In the genomic region with DNA sequence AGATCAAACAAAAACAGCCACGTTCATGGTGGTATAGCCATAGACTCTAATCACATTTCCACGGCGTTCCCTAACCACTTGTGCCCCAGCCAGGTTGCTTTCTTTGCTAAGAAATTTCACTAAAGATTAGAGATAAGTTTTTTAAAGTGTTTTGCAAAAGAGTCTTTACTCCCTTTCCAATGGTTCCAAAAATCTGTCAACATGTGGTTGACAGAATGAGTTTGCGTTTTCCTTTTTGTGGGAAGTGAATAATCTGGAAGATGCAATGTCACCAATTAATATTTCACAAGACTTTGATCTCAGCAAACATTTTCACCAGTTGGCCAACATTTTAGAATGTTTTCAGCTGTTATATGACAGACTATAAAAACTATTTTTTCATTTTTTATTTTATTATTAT, we compare ENCODE assay signal across 31 cellular contexts. TPM values are rescaled to one million over a fixed set of nuclear protein-coding genes. Genes with fewer than 3 reads are reported as not detected.
DNase-seq lines count a peak whose midpoint lies in the region; TF ChIP-seq lines count a peak whose summit lies in the region.
"Had no signal": no experiment of that assay in that cellular context is flagged by ENCODE, and none has a peak within 500 bp of the region (broad histone marks: within the 10 kb centered on the region; RNA-seq: fewer than 3 reads in every experiment).

No MANE protein-coding gene starts in this region.

- no peak overlapping the region for H2AK5ac ChIP-seq in H9 (ENCODE audit: insufficient read length, low read length)

- WGBS in H9 (ENCODE audit: extremely low coverage, insufficient read length, low lambda C conversion rate) = no CpG with 5 or more reads among the region's 4 CpGs

- no peaks in the 10 kb centered on the region for H4K20me1 ChIP-seq in H9 (ENCODE audit: control insufficient read depth, insufficient read depth, insufficient read length)

- no peak overlapping the region for H3K56ac ChIP-seq in H9 (ENCODE audit: insufficient read length, low read depth, low read length)

- H3K9me3 Mint-ChIP-seq in nephron (peaks cover 8% of the 10 kb centered on the region), H9 (no peaks in the 10 kb centered on the region), MCF 10A (ENCODE audit: unreplicated experiment) (no peaks in the 10 kb centered on the region)
- H3K9me3 Mint-ChIP-seq: activated CD4-positive, alpha-beta T cell treated with anti-CD3 and anti-CD28 coated beads, Interleukin-2, amount 10 ng/mL, durations not matched to agents 7 days and 5 days; GM23338 had no signal

- no peaks in the 10 kb centered on the region for H3K23me2 ChIP-seq in H9 (ENCODE audit: insufficient read length, low read depth, low read length, poor library complexity, severe bottlenecking)

- H4K91ac ChIP-seq in H9 (ENCODE audit: insufficient read length, low read depth, low read length) = no peak overlapping the region

- H4K8ac ChIP-seq in H9 (replicated peaks; ENCODE audit: insufficient read length, low read depth, low read length) = no peak overlapping the region

- no peak overlapping the region for H2BK120ac ChIP-seq in H9 (ENCODE audit: low read depth, low read length, poor library complexity, severe bottlenecking)

- H3K4me1 Mint-ChIP-seq in nephron (peaks cover 5% of the 10 kb centered on the region), H9 (peaks cover 3 to 7% of the 10 kb centered on the region in 2 experiments; a peak in 2 of 4 replicates), MCF 10A (ENCODE audit: insufficient read depth, unreplicated experiment) (peaks cover 20% of the 10 kb centered on the region)
- H3K4me1 Mint-ChIP-seq: activated CD4-positive, alpha-beta T cell treated with anti-CD3 and anti-CD28 coated beads, Interleukin-2, amount 10 ng/mL, durations not matched to agents 7 days and 5 days; activated CD8-positive, alpha-beta memory T cell treated with anti-CD3 and anti-CD28 coated beads, Interleukin-2, amount 10 ng/mL, durations not matched to agents 7 days and 5 days; CD4-positive, alpha-beta memory T cell; central memory CD8-positive, alpha-beta T cell; stimulated activated naive CD8-positive, alpha-beta T cell treated with anti-CD3 and anti-CD28 coated beads, Interleukin-15, amount 100 ng/mL, for 72 hours had no signal

- TF ChIP-seq CTCF in fibroblast of mammary gland (conservative IDR thresholded peaks at IDR 0.05; ENCODE audit: control insufficient read depth, insufficient read depth, low read depth, low read length) (no peak), nephron (IDR thresholded peaks at IDR 0.05; ENCODE audit: unreplicated experiment in 3 of 3) (no peak), H9 (conservative IDR thresholded peaks at IDR 0.05) (no peak), BE2C (IDR thresholded peaks at IDR 0.05; ENCODE audit: low read depth, low read length) (no peak), MCF 10A (IDR thresholded peaks at IDR 0.05; ENCODE audit: unreplicated experiment) (no peak)

- H3K27me3 ChIP-seq in H9 (ENCODE audit: insufficient read depth, low read length) (no peaks in the 10 kb centered on the region), BE2C (no peaks in the 10 kb centered on the region)
- H3K27me3 ChIP-seq: gastrocnemius medialis, sigmoid colon, tibial artery had no signal

- POLR2A ChIA-PET in MCF 10A (lab: Yijun Ruan, JAX) = no interaction called here

- H3K27ac ChIP-seq in H9 (ENCODE audit: insufficient read length, low read depth, low read length) = no peak overlapping the region
- H3K27ac ChIP-seq: dorsolateral prefrontal cortex, gastrocnemius medialis, pancreas, RWPE1, sigmoid colon, tibial artery had no signal

- no peak overlapping the region for H2BK5ac ChIP-seq in H9 (ENCODE audit: insufficient read length, low read length)

- H3K4me2 ChIP-seq in H9 (ENCODE audit: insufficient read depth, insufficient read length, low read length) = no peak overlapping the region
- H3K4me2 ChIP-seq: GM23338 had no signal

- H2BK20ac ChIP-seq in H9 (ENCODE audit: low read depth, low read length, poor library complexity, severe bottlenecking) = no peak overlapping the region

- peak overlapping the region in 2 of 3 experiments; percentile 4 to 76 for H3K27ac Mint-ChIP-seq in nephron
- H3K27ac Mint-ChIP-seq in H9 = no peak overlapping the region
- H3K27ac Mint-ChIP-seq in MCF 10A (ENCODE audit: low read depth, unreplicated experiment) = no peak overlapping the region
- H3K27ac Mint-ChIP-seq: activated CD4-positive, alpha-beta T cell treated with anti-CD3 and anti-CD28 coated beads, Interleukin-2, amount 10 ng/mL, durations not matched to agents 7 days and 5 days; activated CD8-positive, alpha-beta memory T cell treated with anti-CD3 and anti-CD28 coated beads, Interleukin-2, amount 10 ng/mL, durations not matched to agents 7 days and 5 days; activated T-cell treated with anti-CD3 and anti-CD28 coated beads, Interleukin-2, amount 50 U/mL, for 72 hours; CD4-positive, alpha-beta memory T cell; GM23338; natural killer cell treated with Interleukin-12 subunit alpha and Interleukin-12 subunit beta and Interleukin-15 and Interleukin-18, amount 100 ng/mL, for 72 hours; stimulated activated naive CD8-positive, alpha-beta T cell treated with anti-CD3 and anti-CD28 coated beads, Interleukin-15, amount 100 ng/mL, for 72 hours had no signal

- no peaks in the 10 kb centered on the region for H3K9me3 ChIP-seq in H9 (ENCODE audit: control insufficient read depth, low read depth, low read length)
- no peaks in the 10 kb centered on the region for H3K9me3 ChIP-seq in BE2C
- H3K9me3 ChIP-seq: gastrocnemius medialis, pancreas, sigmoid colon, tibial artery had no signal

- H2BK12ac ChIP-seq in H9 (ENCODE audit: insufficient read length, low read depth, low read length) = no peak overlapping the region

- no peaks in the 10 kb centered on the region for H3K36me3 Mint-ChIP-seq in nephron (ENCODE audit: low read depth)
- no peaks in the 10 kb centered on the region; a peak in 1 of 7 replicates for H3K36me3 Mint-ChIP-seq in H9 (ENCODE audit: insufficient read depth in 1 of 3, low read depth in 3 of 3)
- no peaks in the 10 kb centered on the region for H3K36me3 Mint-ChIP-seq in MCF 10A (ENCODE audit: insufficient read depth, unreplicated experiment)
- H3K36me3 Mint-ChIP-seq: activated CD8-positive, alpha-beta memory T cell treated with anti-CD3 and anti-CD28 coated beads, Interleukin-2, amount 10 ng/mL, durations not matched to agents 7 days and 5 days; CD4-positive, alpha-beta memory T cell; natural killer cell treated with Interleukin-12 subunit alpha and Interleukin-12 subunit beta and Interleukin-15 and Interleukin-18, amount 100 ng/mL, for 72 hours had no signal

- intact Hi-C loops in posterior cingulate gyrus (cut with DNase I) (no loop called here), MCF 10A (cut with micrococcal nuclease) (no loop called here)

- no peak overlapping the region for H3K18ac ChIP-seq in H9 (ENCODE audit: insufficient read length, low read depth, low read length)

- peak; percentile 76 for DNase-seq in GM04504 (ENCODE audit: low read depth)
- peak; percentile 41 for DNase-seq in RPMI7951 (ENCODE audit: low read depth)
- peak; percentile 92 for DNase-seq in fibroblast of mammary gland (ENCODE audit: low read depth)
- no peak for DNase-seq in H9
- no peak for DNase-seq in posterior cingulate gyrus
- DNase-seq in BE2C = no peak
- no peak for DNase-seq in MCF 10A (ENCODE audit: unreplicated experiment)
- DNase-seq: activated CD4-positive, alpha-beta T cell treated with anti-CD3 and anti-CD28 coated beads, Interleukin-2, amount 10 ng/mL, durations not matched to agents 7 days and 5 days; activated CD8-positive, alpha-beta memory T cell treated with anti-CD3 and anti-CD28 coated beads, Interleukin-2, amount 10 ng/mL, durations not matched to agents 7 days and 5 days; activated naive CD4-positive, alpha-beta T cell treated with anti-CD3 and anti-CD28 coated beads, Interleukin-2, amount 50 U/mL, for 16 hours; activated T-cell treated with anti-CD3 and anti-CD28 coated beads, Interleukin-2, amount 50 U/mL, for 72 hours; anterior cingulate cortex; CD4-positive, alpha-beta memory T cell; dorsolateral prefrontal cortex; gastrocnemius medialis; NCI-H1048; NCI-H187 treated with DMSO at 0.1 percent for 48 hours; NCI-H2227 treated with DMSO at 0.1 percent for 48 hours; NCI-H748 treated with DMSO at 0.1 percent for 48 hours; pancreas; sigmoid colon; stimulated activated CD4-positive, alpha-beta T cell treated with anti-CD3 and anti-CD28 coated beads, Interleukin-15, amount 100 ng/mL, for 24 hours; stimulated activated naive CD8-positive, alpha-beta T cell treated with anti-CD3 and anti-CD28 coated beads, Interleukin-15, amount 100 ng/mL, for 72 hours; T-helper 9 cell; tibial artery had no signal

- H3K23ac ChIP-seq in H9 (ENCODE audit: insufficient read length, low read depth, low read length) = no peak overlapping the region

- no peak overlapping the region for H3K4ac ChIP-seq in H9 (ENCODE audit: low read depth, low read length)

- H4K5ac ChIP-seq in H9 (ENCODE audit: insufficient read length, low read depth, low read length) = no peak overlapping the region

- no peak overlapping the region for H2AFZ ChIP-seq in H9 (ENCODE audit: low read length)
- H2AFZ ChIP-seq: GM23338 had no signal

- H3K4me3 Mint-ChIP-seq in nephron (no peak overlapping the region), H9 (no peak overlapping the region), MCF 10A (ENCODE audit: unreplicated experiment) (no peak overlapping the region)
- H3K4me3 Mint-ChIP-seq: activated CD4-positive, alpha-beta T cell treated with anti-CD3 and anti-CD28 coated beads, Interleukin-2, amount 10 ng/mL, durations not matched to agents 7 days and 5 days; activated CD8-positive, alpha-beta memory T cell treated with anti-CD3 and anti-CD28 coated beads, Interleukin-2, amount 10 ng/mL, durations not matched to agents 7 days and 5 days; activated T-cell treated with anti-CD3 and anti-CD28 coated beads, Interleukin-2, amount 50 U/mL, for 72 hours; CD4-positive, alpha-beta memory T cell; central memory CD8-positive, alpha-beta T cell; GM23338; natural killer cell treated with Interleukin-12 subunit alpha and Interleukin-12 subunit beta and Interleukin-15 and Interleukin-18, amount 100 ng/mL, for 72 hours; stimulated activated naive CD8-positive, alpha-beta T cell treated with anti-CD3 and anti-CD28 coated beads, Interleukin-15, amount 100 ng/mL, for 72 hours had no signal

- H3K27me3 Mint-ChIP-seq in nephron (ENCODE audit: low read depth) = no peaks in the 10 kb centered on the region
- no peaks in the 10 kb centered on the region for H3K27me3 Mint-ChIP-seq in H9 (ENCODE audit: low read depth)
- no peaks in the 10 kb centered on the region for H3K27me3 Mint-ChIP-seq in MCF 10A (ENCODE audit: insufficient read depth, unreplicated experiment)
- H3K27me3 Mint-ChIP-seq: activated CD4-positive, alpha-beta T cell treated with anti-CD3 and anti-CD28 coated beads, Interleukin-2, amount 10 ng/mL, durations not matched to agents 7 days and 5 days; activated CD8-positive, alpha-beta memory T cell treated with anti-CD3 and anti-CD28 coated beads, Interleukin-2, amount 10 ng/mL, durations not matched to agents 7 days and 5 days; CD4-positive, alpha-beta memory T cell; central memory CD8-positive, alpha-beta T cell; natural killer cell treated with Interleukin-12 subunit alpha and Interleukin-12 subunit beta and Interleukin-15 and Interleukin-18, amount 100 ng/mL, for 72 hours; stimulated activated naive CD8-positive, alpha-beta T cell treated with anti-CD3 and anti-CD28 coated beads, Interleukin-15, amount 100 ng/mL, for 72 hours had no signal

- no peaks in the 10 kb centered on the region for H3K79me1 ChIP-seq in H9 (ENCODE audit: insufficient read depth, low read depth, low read length, poor library complexity, severe bottlenecking)

- H3K14ac ChIP-seq in H9 (ENCODE audit: insufficient read depth, low read length) = no peak overlapping the region

- no peak overlapping the region for H3K9ac ChIP-seq in H9 (ENCODE audit: extremely low read depth, insufficient read length, low read length)

- no peak overlapping the region for H3T11ph ChIP-seq in H9 (ENCODE audit: low read length)

- no peaks in the 10 kb centered on the region for H3K36me3 ChIP-seq in BE2C
- H3K36me3 ChIP-seq: gastrocnemius medialis, pancreas, sigmoid colon, tibial artery had no signal

- H3K4me3 ChIP-seq in fibroblast of mammary gland (ENCODE audit: control insufficient read depth, low read depth, low read length) (no peak overlapping the region), BE2C (ENCODE audit: low read depth, low read length) (no peak overlapping the region)
- H3K4me3 ChIP-seq: dorsolateral prefrontal cortex, gastrocnemius medialis, GM23338, pancreas, sigmoid colon, tibial artery had no signal

- CTCF ChIA-PET in MCF 10A (lab: Yijun Ruan, JAX) = no interaction called here

- BruUV-seq in MCF 10A (replicated peaks; lab: Mats Ljungman, UMichigan) = no TSS peak

- no peaks in the 10 kb centered on the region for H3K79me2 ChIP-seq in H9 (ENCODE audit: insufficient read depth, low read length)

- no peak overlapping the region for H2BK15ac ChIP-seq in H9 (ENCODE audit: low read depth, low read length)

- H3K4me1 ChIP-seq in H9 (ENCODE audit: insufficient read depth, low read length) (no peaks in the 10 kb centered on the region; the same call in 1 of the 2 replicates), BE2C (no peaks in the 10 kb centered on the region)
- H3K4me1 ChIP-seq: gastrocnemius medialis, pancreas, sigmoid colon, tibial artery had no signal

RNA-seq across cellular contexts. Expression of a gene that starts 35.3 kb away (rescaled TPM):
- 21.0 and 24.3 TPM in 2 replicates for total RNA-seq in RPMI7951 (2014; rRNA removed; shearing (Covaris generic))
- total RNA-seq in H9 (2021) (0.20 TPM in 2 replicates), MCF 10A (2022) (35.0 and 49.3 TPM in 2 replicates)
- polyA plus RNA-seq in BE2C (2012; ENCODE audit: insufficient read depth, insufficient read length, low read depth) = not detected
- total RNA-seq: activated CD4-positive, alpha-beta T cell treated with anti-CD3 and anti-CD28 coated beads, Interleukin-2, amount 10 ng/mL, durations not matched to agents 7 days and 5 days; activated CD8-positive, alpha-beta memory T cell treated with anti-CD3 and anti-CD28 coated beads, Interleukin-2, amount 10 ng/mL, durations not matched to agents 7 days and 5 days; activated T-cell treated with anti-CD3 and anti-CD28 coated beads, Interleukin-2, amount 50 U/mL, for 72 hours; CD4-positive, alpha-beta memory T cell had no signal
- polyA plus RNA-seq: CD4-positive, alpha-beta memory T cell had no signal

RNA-seq across cellular contexts. Expression of a gene that starts 51.4 kb away (rescaled TPM):
- total RNA-seq in RPMI7951 (2014; rRNA removed; shearing (Covaris generic)) = 0.72 TPM in 1 of 2 replicates, not detected in the other
- total RNA-seq in H9 (2021) (not detected in 2 replicates), MCF 10A (2022) (not detected in 2 replicates)
- polyA plus RNA-seq in BE2C (2012; ENCODE audit: insufficient read depth, insufficient read length, low read depth) = not detected
- total RNA-seq: activated CD4-positive, alpha-beta T cell treated with anti-CD3 and anti-CD28 coated beads, Interleukin-2, amount 10 ng/mL, durations not matched to agents 7 days and 5 days; activated CD8-positive, alpha-beta memory T cell treated with anti-CD3 and anti-CD28 coated beads, Interleukin-2, amount 10 ng/mL, durations not matched to agents 7 days and 5 days; activated T-cell treated with anti-CD3 and anti-CD28 coated beads, Interleukin-2, amount 50 U/mL, for 72 hours; CD4-positive, alpha-beta memory T cell; dorsolateral prefrontal cortex; endothelial cell of umbilical vein; gastrocnemius medialis; natural killer cell treated with Interleukin-12 subunit alpha and Interleukin-12 subunit beta and Interleukin-15 and Interleukin-18, amount 100 ng/mL, for 72 hours; sigmoid colon had no signal
- polyA plus RNA-seq: CD4-positive, alpha-beta memory T cell; endothelial cell of umbilical vein; GM23338; pancreas; sigmoid colon had no signal

Comparison
In these comparisons a context has a peak if more than half of its experiments do, and no peak if none do; other contexts are left out.
1. DNase-seq: peak in GM04504 (single experiment), RPMI7951 (single experiment) and fibroblast of mammary gland (single experiment); none in H9 (single experiment), posterior cingulate gyrus (0 of 10), BE2C (single experiment) and MCF 10A (single experiment).
2. H3K27ac Mint-ChIP-seq: peak in nephron (2 of 3); none in H9 (0 of 3) and MCF 10A (single experiment).
3. RNA of a gene that starts 35.3 kb away (total RNA-seq): 35.0 to 49.3 TPM in MCF 10A and 21.0 to 24.3 TPM in RPMI7951; 0.20 TPM in H9; every median in the first group is over 10 times any median in the second.